ENCODE assay signal across 16 cellular contexts in genomic region chr16:75007443-75007842, GRCh38. TPM values are rescaled to one million over a fixed set of nuclear protein-coding genes. Genes with fewer than 3 reads are reported as not detected.
DNase-seq lines count a peak whose midpoint lies in the region; ATAC-seq, FAIRE-seq and TF ChIP-seq lines count a peak whose summit lies in the region.
"Had no signal": no experiment of that assay in that cellular context is flagged by ENCODE, and none has a peak within 500 bp of the region (broad histone marks: within the 10 kb centered on the region; RNA-seq: fewer than 3 reads in every experiment).

No MANE protein-coding gene starts in this region.

- DNase-seq in GM06990 (ENCODE audit: extremely low read depth, insufficient read length), result peak; percentile 45
- DNase-seq in GM19239 (ENCODE audit: insufficient read length, low spot score), result no peak
- DNase-seq in stimulated activated naive B cell treated with anti-CD40 and anti-IgM and Interleukin-4, amounts not matched to agents 10 μg/mL and 1 μg/mL and 100 μg/mL, for 72 hours, result no peak
- DNase-seq in hypothalamus (lab: John Stamatoyannopoulos, UW), result no peak
- DNase-seq in HEK293T (ENCODE audit: extremely low spot score), result no peak
- DNase-seq: BE2C, Caco-2, DMS53, GDM1, H7, NCI-H1436, NCI-H2029 treated with DMSO at 0.1 percent for 48 hours, NCI-H524, T-helper 9 cell had no signal

- no peak for TF ChIP-seq CTCF in GM06990 (IDR thresholded peaks at IDR 0.05; ENCODE audit: insufficient read depth, low read length, poor library complexity, severe bottlenecking)

- no peak overlapping the region for H3K4me3 ChIP-seq in GM06990 (replicated peaks; ENCODE audit: low read depth, low read length)

- H3K36me3 ChIP-seq in GM06990 (ENCODE audit: control insufficient read depth, insufficient read depth, low read length), result no peaks in the 10 kb centered on the region

- no peak overlapping the region for H3K4me3 Mint-ChIP-seq in stimulated activated naive B cell treated with anti-CD40 and anti-IgM and Interleukin-4, amounts not matched to agents 10 μg/mL and 1 μg/mL and 100 μg/mL, for 72 hours

- no peaks in the 10 kb centered on the region for H3K9me3 Mint-ChIP-seq in stimulated activated naive B cell treated with anti-CD40 and anti-IgM and Interleukin-4, amounts not matched to agents 10 μg/mL and 1 μg/mL and 100 μg/mL, for 72 hours

- POLR2A ChIA-PET in HEK293T (lab: Yijun Ruan, JAX), result no interaction called here

- H3K4me1 Mint-ChIP-seq in stimulated activated naive B cell treated with anti-CD40 and anti-IgM and Interleukin-4, amounts not matched to agents 10 μg/mL and 1 μg/mL and 100 μg/mL, for 72 hours, result peaks cover 13 to 34% of the 10 kb centered on the region in 2 donors

- no peaks in the 10 kb centered on the region for H3K27me3 ChIP-seq in GM06990 (replicated peaks; ENCODE audit: control insufficient read depth, insufficient read depth, low read length)
- H3K27me3 ChIP-seq: BE2C had no signal

- peak overlapping the region; percentile 7 for H3K27ac Mint-ChIP-seq in stimulated activated naive B cell treated with anti-CD40 and anti-IgM and Interleukin-4, amounts not matched to agents 10 μg/mL and 1 μg/mL and 100 μg/mL, for 72 hours

- H3K36me3 Mint-ChIP-seq in stimulated activated naive B cell treated with anti-CD40 and anti-IgM and Interleukin-4, amounts not matched to agents 10 μg/mL and 1 μg/mL and 100 μg/mL, for 72 hours, result no peaks in the 10 kb centered on the region

- ATAC-seq in HG03064 (IDR thresholded peaks at IDR 0.05; ENCODE audit: low read depth, unreplicated experiment), result peak; percentile 46
- ATAC-seq in stimulated activated naive B cell treated with anti-CD40 and anti-IgM and Interleukin-4, amounts not matched to agents 10 μg/mL and 1 μg/mL and 100 μg/mL, for 72 hours (replicated peaks), result peak; percentile 36 to 57
- ATAC-seq in esophagus mucosa, result no peak

- peak; percentile 33 for FAIRE-seq in GM19239 (lab: Jason Lieb, UNC)

- CTCF ChIA-PET in HEK293T (lab: Yijun Ruan, JAX), result interaction anchor here (0.7 kb wide), 1 partner anchor 9 kb away, joined by 3 read pairs; the partner anchor contains the start of gene ZNRF1

- peaks cover 18 to 20% of the 10 kb centered on the region in 2 donors for H3K27me3 Mint-ChIP-seq in stimulated activated naive B cell treated with anti-CD40 and anti-IgM and Interleukin-4, amounts not matched to agents 10 μg/mL and 1 μg/mL and 100 μg/mL, for 72 hours

TF ChIP-seq in HEK293T, 16 proteins besides CTCF, POLR2A, EP300 and RAD21:
- TF ChIP-seq FOXA1 (IDR thresholded peaks at IDR 0.05) (no peak), BHLHE40 (IDR thresholded peaks at IDR 0.05; ENCODE audit: borderline replicate concordance) (no peak), TARDBP (IDR thresholded peaks at IDR 0.05) (no peak)
- TF ChIP-seq, protein P1, sequence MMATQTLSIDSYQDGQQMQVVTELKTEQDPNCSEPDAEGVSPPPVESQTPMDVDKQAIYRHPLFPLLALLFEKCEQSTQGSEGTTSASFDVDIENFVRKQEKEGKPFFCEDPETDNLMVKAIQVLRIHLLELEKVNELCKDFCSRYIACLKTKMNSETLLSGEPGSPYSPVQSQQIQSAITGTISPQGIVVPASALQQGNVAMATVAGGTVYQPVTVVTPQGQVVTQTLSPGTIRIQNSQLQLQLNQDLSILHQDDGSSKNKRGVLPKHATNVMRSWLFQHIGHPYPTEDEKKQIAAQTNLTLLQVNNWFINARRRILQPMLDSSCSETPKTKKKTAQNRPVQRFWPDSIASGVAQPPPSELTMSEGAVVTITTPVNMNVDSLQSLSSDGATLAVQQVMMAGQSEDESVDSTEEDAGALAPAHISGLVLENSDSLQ (IDR thresholded peaks at IDR 0.05), result no peak

RNA-seq across cellular contexts. Expression of gene ZNRF1, which starts 8.6 kb away (rescaled TPM):
- 42.5 TPM for total RNA-seq in esophagus mucosa

RNA-seq across cellular contexts. Expression of gene WDR59, which starts 22.5 kb away (rescaled TPM):
- 38.3 TPM for total RNA-seq in esophagus mucosa
